8 cellular contexts compared by ENCODE assay signal in genomic region chr4:163681208-163681821, GRCh38.
A peak's percentile ranks its signal among the peaks of the same experiment; 100 is the strongest.
DNase-seq lines count a peak whose midpoint lies in the region; ATAC-seq, FAIRE-seq and TF ChIP-seq lines count a peak whose summit lies in the region.

No MANE protein-coding gene starts in this region.

- no peaks in the 10 kb centered on the region for H3K9me3 ChIP-seq in IMR-90 (ENCODE audit: control insufficient read depth, insufficient read depth, low read length)

- FAIRE-seq in TTC549 (lab: Jason Lieb, UNC) = peak; percentile 41

- H3K23ac ChIP-seq in IMR-90 (ENCODE audit: low read depth, low read length) = no peak overlapping the region

- no peak overlapping the region for H3K9ac ChIP-seq in IMR-90 (ENCODE audit: low read depth, low read length)

- peak; percentile 3 for DNase-seq in stimulated activated CD4-positive, alpha-beta T cell treated with anti-CD3 and anti-CD28 coated beads, Interleukin-2, amount 100 ng/mL, for 4 hours (ENCODE audit: low read depth)
- DNase-seq in stimulated activated CD4-positive, alpha-beta T cell treated with anti-CD3 and anti-CD28 coated beads, Interleukin-4, amount 100 ng/mL, for 4 hours = no peak
- DNase-seq in IMR-90 (peak; percentile 28), iris pigment epithelial cell (ENCODE audit: low read depth) (peak; percentile 33), OCI-M2 (lab: John Stamatoyannopoulos, UW; ENCODE audit: unreplicated experiment) (no peak), mesenteric fat pad (ENCODE audit: low spot score) (no peak)

- WGBS in IMR-90 (ENCODE audit: extremely low coverage in 2 of 2, insufficient read length in 1 of 2), 2 experiments = no CpG with 5 or more reads among the region's 2 CpGs

- dilution Hi-C loops in IMR-90 (cut with HindIII; ENCODE audit: low sequenced_read_pairs, unreplicated experiment) = loop anchor here (10.0 kb wide), 1 partner anchor 73 kb away; no protein-coding TSS in a partner anchor

- no peak overlapping the region for H3K4ac ChIP-seq in IMR-90 (ENCODE audit: low read depth, low read length)

- no peak overlapping the region for H3K4me3 ChIP-seq in IMR-90 (ENCODE audit: insufficient read depth, low read depth, low read length)

- no peaks in the 10 kb centered on the region for H3K9me1 ChIP-seq in IMR-90 (ENCODE audit: insufficient read depth, low read length)

- H3K36me3 ChIP-seq in IMR-90 (ENCODE audit: control insufficient read depth, insufficient read depth, low read length) = no peaks in the 10 kb centered on the region

- no peak overlapping the region for H3K4me2 ChIP-seq in IMR-90 (ENCODE audit: low read depth, low read length)

- H3K14ac ChIP-seq in IMR-90 (replicated peaks; ENCODE audit: low read depth, low read length) = no peak overlapping the region

- CTCF ChIA-PET in IMR-90 (lab: Yijun Ruan, JAX) = interaction anchor here (1.3 to 2.1 kb wide), 2 partner anchors 11 to 74 kb away, joined by 5 read pairs; no protein-coding TSS in a partner anchor

- no peak overlapping the region for H4K5ac ChIP-seq in IMR-90 (ENCODE audit: low read depth, low read length)

- H3K27me3 ChIP-seq in IMR-90 (ENCODE audit: control insufficient read depth, insufficient read depth, low read length) = no peaks in the 10 kb centered on the region

- H3K56ac ChIP-seq in IMR-90 (ENCODE audit: extremely low read depth, insufficient read depth, low read length) = no peak overlapping the region

- peak; percentile 44 for TF ChIP-seq CTCF in IMR-90 (conservative IDR thresholded peaks at IDR 0.05; ENCODE audit: low read depth, low read length)

- no peak overlapping the region for H2AFZ ChIP-seq in IMR-90 (replicated peaks; ENCODE audit: low read length, poor library complexity)

- H3K79me1 ChIP-seq in IMR-90 (ENCODE audit: low read depth in 1 of 2, low read length in 2 of 2) = no peaks in the 10 kb centered on the region

- H2AK5ac ChIP-seq in IMR-90 (ENCODE audit: low read depth, low read length) = no peak overlapping the region

- TF ChIP-seq POLR2A in IMR-90 (IDR thresholded peaks at IDR 0.05; ENCODE audit: low read depth, low read length) = no peak

- peak; percentile 21; the same call in 1 of the 2 replicates for TF ChIP-seq RAD21 in IMR-90 (IDR thresholded peaks at IDR 0.05; ENCODE audit: low read length)

- no peaks in the 10 kb centered on the region for H4K20me1 ChIP-seq in IMR-90 (ENCODE audit: insufficient read depth, low read length)

- no TSS peak for BruUV-seq in IMR-90 (replicated peaks; lab: Mats Ljungman, UMichigan)

- no peak overlapping the region for H2BK5ac ChIP-seq in IMR-90 (ENCODE audit: low read depth, low read length, poor library complexity, severe bottlenecking)

- intact Hi-C loops in IMR-90 (cut with micrococcal nuclease) = loop anchor here (2.0 kb wide), 1 partner anchor 127 kb away; no protein-coding TSS in a partner anchor

- ATAC-seq in GM21526 (IDR thresholded peaks at IDR 0.05; ENCODE audit: low FRiP score, unreplicated experiment) (peak; percentile 93), IMR-90 (ENCODE audit: low read depth) (no peak; the same call in 1 of the 2 replicates)

- no peak overlapping the region for H2BK120ac ChIP-seq in IMR-90 (ENCODE audit: low read depth, low read length)

- no peak overlapping the region for H4K8ac ChIP-seq in IMR-90 (ENCODE audit: low read depth in 2 of 2, low read length in 2 of 2)

- no peak overlapping the region for H2AK9ac ChIP-seq in IMR-90 (replicated peaks; ENCODE audit: low read depth, low read length, poor library complexity)

- in situ Hi-C loops in IMR-90 (cut with MboI; ENCODE audit: low sequenced_read_pairs) = no loop called here

- no peak overlapping the region for H2BK15ac ChIP-seq in IMR-90 (ENCODE audit: low read depth, low read length)

- no peak overlapping the region for H3K18ac ChIP-seq in IMR-90 (ENCODE audit: low read depth, low read length)

- H3K27ac ChIP-seq in IMR-90 (ENCODE audit: insufficient read depth, low read length) = no peak overlapping the region

- no peak overlapping the region for H4K91ac ChIP-seq in IMR-90 (ENCODE audit: insufficient read depth, low read depth, low read length)

- H2BK20ac ChIP-seq in IMR-90 (ENCODE audit: low read depth, low read length) = no peak overlapping the region

- no peaks in the 10 kb centered on the region for H3K4me1 ChIP-seq in IMR-90 (ENCODE audit: control insufficient read depth, insufficient read depth, low read length)

- POLR2A ChIA-PET in IMR-90 (lab: Charles Lee; ENCODE audit: unreplicated experiment) = no interaction called here

TF ChIP-seq in IMR-90, 13 proteins besides CTCF, POLR2A, EP300 and RAD21:
- TF ChIP-seq CHD1 (IDR thresholded peaks at IDR 0.05; ENCODE audit: low read depth, low read length) (no peak), BHLHE40 (IDR thresholded peaks at IDR 0.05; ENCODE audit: low read depth, low read length) (no peak), FOS (IDR thresholded peaks at IDR 0.05; ENCODE audit: low read depth, low read length) (no peak), SMC3 (IDR thresholded peaks at IDR 0.05; ENCODE audit: low read depth, low read length) (no peak), RFX5 (IDR thresholded peaks at IDR 0.05; ENCODE audit: low read depth, low read length) (no peak), NFE2L2 (IDR thresholded peaks at IDR 0.05; ENCODE audit: low read depth, low read length) (no peak), MAFK (IDR thresholded peaks at IDR 0.05; ENCODE audit: low read depth, low read length) (no peak), MAZ (IDR thresholded peaks at IDR 0.05; ENCODE audit: borderline replicate concordance, low read depth, low read length) (no peak), ELK1 (IDR thresholded peaks at IDR 0.05; ENCODE audit: borderline replicate concordance, low read depth, low read length) (no peak), USF2 (IDR thresholded peaks at IDR 0.05; ENCODE audit: low read depth, low read length) (no peak), CEBPB (IDR thresholded peaks at IDR 0.05; ENCODE audit: low read depth, low read length) (no peak), RCOR1 (IDR thresholded peaks at IDR 0.05; ENCODE audit: insufficient replicate concordance, low read length) (no peak)

Comparison
In these comparisons a context has a peak if more than half of its experiments do, and no peak if none do; other contexts are left out.
1. DNase-seq: peak in stimulated activated CD4-positive, alpha-beta T cell treated with anti-CD3 and anti-CD28 coated beads, Interleukin-2, amount 100 ng/mL, for 4 hours (single experiment), IMR-90 (single experiment) and iris pigment epithelial cell (single experiment); none in stimulated activated CD4-positive, alpha-beta T cell treated with anti-CD3 and anti-CD28 coated beads, Interleukin-4, amount 100 ng/mL, for 4 hours (0 of 2), OCI-M2 (single experiment) and mesenteric fat pad (single experiment).